8 cellular contexts compared by ENCODE assay signal in the genomic region with DNA sequence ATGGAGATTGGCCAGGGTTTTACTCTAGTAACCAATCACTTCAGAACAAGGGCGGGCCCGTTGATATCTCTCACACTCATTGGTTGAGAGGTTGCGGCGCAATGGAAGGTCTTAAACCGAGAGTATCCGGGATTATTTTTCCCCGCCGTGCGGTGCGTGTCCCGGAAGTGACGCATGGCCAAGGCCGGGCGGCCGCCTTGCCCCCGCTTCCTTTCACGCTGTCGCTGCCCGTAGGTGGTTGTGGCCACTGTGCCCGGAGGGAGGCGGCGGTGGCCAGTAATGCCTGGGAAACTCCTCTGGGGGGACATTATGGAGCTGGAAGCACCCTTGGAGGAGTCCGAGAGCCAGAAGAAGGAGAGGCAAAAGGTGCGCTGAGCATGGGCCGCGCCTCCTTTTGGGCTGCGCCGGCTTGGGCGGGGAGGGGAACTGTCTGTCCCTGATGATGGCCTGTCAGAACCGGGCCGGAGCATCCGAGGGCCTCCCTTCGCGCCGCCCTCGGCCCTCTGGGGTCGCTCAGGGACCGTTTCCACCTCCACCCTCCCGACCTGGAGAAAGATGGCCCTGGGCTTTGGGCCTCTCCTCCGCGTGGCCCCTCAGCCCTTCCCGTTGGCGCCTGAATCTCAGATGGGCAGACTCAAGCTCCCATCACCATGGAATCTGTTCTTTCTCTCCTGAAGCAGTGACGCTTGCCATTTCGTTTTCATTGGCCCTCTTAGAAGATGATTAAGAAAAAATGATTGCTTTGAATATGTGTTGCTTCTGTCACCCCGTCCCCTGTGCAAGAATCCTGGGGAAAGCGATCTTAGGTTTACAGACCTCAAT. TPM values are rescaled to one million over a fixed set of nuclear protein-coding genes. Genes with fewer than 3 reads are reported as not detected.
A peak's percentile ranks its signal among the peaks of the same experiment; 100 is the strongest.
DNase-seq lines count a peak whose midpoint lies in the region; ATAC-seq, FAIRE-seq and TF ChIP-seq lines count a peak whose summit lies in the region.

A gene with protein sequence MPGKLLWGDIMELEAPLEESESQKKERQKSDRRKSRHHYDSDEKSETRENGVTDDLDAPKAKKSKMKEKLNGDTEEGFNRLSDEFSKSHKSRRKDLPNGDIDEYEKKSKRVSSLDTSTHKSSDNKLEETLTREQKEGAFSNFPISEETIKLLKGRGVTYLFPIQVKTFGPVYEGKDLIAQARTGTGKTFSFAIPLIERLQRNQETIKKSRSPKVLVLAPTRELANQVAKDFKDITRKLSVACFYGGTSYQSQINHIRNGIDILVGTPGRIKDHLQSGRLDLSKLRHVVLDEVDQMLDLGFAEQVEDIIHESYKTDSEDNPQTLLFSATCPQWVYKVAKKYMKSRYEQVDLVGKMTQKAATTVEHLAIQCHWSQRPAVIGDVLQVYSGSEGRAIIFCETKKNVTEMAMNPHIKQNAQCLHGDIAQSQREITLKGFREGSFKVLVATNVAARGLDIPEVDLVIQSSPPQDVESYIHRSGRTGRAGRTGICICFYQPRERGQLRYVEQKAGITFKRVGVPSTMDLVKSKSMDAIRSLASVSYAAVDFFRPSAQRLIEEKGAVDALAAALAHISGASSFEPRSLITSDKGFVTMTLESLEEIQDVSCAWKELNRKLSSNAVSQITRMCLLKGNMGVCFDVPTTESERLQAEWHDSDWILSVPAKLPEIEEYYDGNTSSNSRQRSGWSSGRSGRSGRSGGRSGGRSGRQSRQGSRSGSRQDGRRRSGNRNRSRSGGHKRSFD (plus strand): TSS at position 210 of the 822 bp plus-strand sequence. CDS start 70 bp downstream, at position 280.

- H3K9me3 ChIP-seq in AG04450 (ENCODE audit: control insufficient read depth, insufficient read depth, low read length): no peaks in the 10 kb centered on the region; the same call in 1 of the 2 replicates
- no peaks in the 10 kb centered on the region for H3K9me3 ChIP-seq in smooth muscle cell (replicated peaks; ENCODE audit: low read depth)

- H3K79me2 ChIP-seq in smooth muscle cell (ENCODE audit: low read depth): peaks cover 48% of the 10 kb centered on the region

- H3K4me1 ChIP-seq in smooth muscle cell (ENCODE audit: low read depth): peaks cover 15% of the 10 kb centered on the region

- H3K4me3 ChIP-seq in AG04450 (ENCODE audit: low read depth, low read length) (peak within 1 kb of the TSS; percentile 93), WI38 (ENCODE audit: low read depth, low read length) (peak within 1 kb of the TSS; percentile 95), bronchial epithelial cell (ENCODE audit: low read depth, low read length) (peak within 1 kb of the TSS; percentile 77), smooth muscle cell (peak within 1 kb of the TSS; percentile 72)

- H3K4me2 ChIP-seq in smooth muscle cell: peak within 1 kb of the TSS; percentile 90

- CTCF ChIA-PET in AG04450 (lab: Charles Lee): no interaction called here

- H3K9ac ChIP-seq in smooth muscle cell (ENCODE audit: low read depth): peak within 1 kb of the TSS; percentile 98

- H3K36me3 ChIP-seq in bronchial epithelial cell (ENCODE audit: control insufficient read depth, insufficient read depth, low read length): no peaks in the 10 kb centered on the region
- H3K36me3 ChIP-seq in smooth muscle cell (ENCODE audit: low read depth): no peaks in the 10 kb centered on the region

- no peak for FAIRE-seq in bronchial epithelial cell (lab: Jason Lieb, UNC)

- WGBS in smooth muscle cell (ENCODE audit: low lambda C conversion rate): 2% methylated on average over 46 of the region's 47 CpGs

- H4K20me1 ChIP-seq in smooth muscle cell (ENCODE audit: low read depth): peaks cover 8% of the 10 kb centered on the region

- H3K27ac ChIP-seq in AG04450 (ENCODE audit: low read depth, low read length): peak within 1 kb of the TSS; percentile 97
- H3K27ac ChIP-seq in smooth muscle cell (ENCODE audit: low read depth): peak within 1 kb of the TSS; percentile 99

- ATAC-seq in GM18907 (IDR thresholded peaks at IDR 0.05; ENCODE audit: unreplicated experiment) (peak; percentile 98), HG03159 (IDR thresholded peaks at IDR 0.05; ENCODE audit: unreplicated experiment) (peak; percentile 97)

- H3K27me3 ChIP-seq in AG04450 (ENCODE audit: control insufficient read depth, insufficient read depth, low read length) (no peaks in the 10 kb centered on the region), bronchial epithelial cell (ENCODE audit: control insufficient read depth, insufficient read depth, low read length) (no peaks in the 10 kb centered on the region), smooth muscle cell (ENCODE audit: low read depth) (no peaks in the 10 kb centered on the region)

- POLR2A ChIA-PET in AG04450 (lab: Yijun Ruan, JAX): interaction anchor here (0.6 to 1.1 kb wide), 3 partner anchors 91 to 512 kb away, joined by 3 read pairs; no protein-coding TSS in a partner anchor

- peak; percentile 97 for DNase-seq in AG04450 (ENCODE audit: low read depth, low spot score)
- peak; percentile 95 for DNase-seq in NCI-H2227 treated with DMSO at 0.1 percent for 48 hours (lab: John Stamatoyannopoulos, UW)
- DNase-seq in bronchial epithelial cell (ENCODE audit: low read depth): peak; percentile 98
- DNase-seq in iPS-NIHi11 (ENCODE audit: low spot score): peak; percentile 92
- DNase-seq in smooth muscle cell (lab: John Stamatoyannopoulos, UW; ENCODE audit: unreplicated experiment): peak; percentile 92

- peak within 1 kb of the TSS; percentile 83 for H2AFZ ChIP-seq in smooth muscle cell (ENCODE audit: low read depth)

- TF ChIP-seq CTCF in AG04450 (IDR thresholded peaks at IDR 0.05; ENCODE audit: low read depth, low read length) (no peak), WI38 (IDR thresholded peaks at IDR 0.05; ENCODE audit: low read depth, low read length) (no peak), bronchial epithelial cell (IDR thresholded peaks at IDR 0.05; ENCODE audit: insufficient read depth, low read length, severe bottlenecking) (no peak), smooth muscle cell (IDR thresholded peaks at IDR 0.05; ENCODE audit: borderline replicate concordance, insufficient read depth, poor library complexity, severe bottlenecking) (no peak)

- peaks cover 13% of the 10 kb centered on the region for H3F3A ChIP-seq in smooth muscle cell (ENCODE audit: low read depth)

RNA-seq across cellular contexts. Expression of the gene that starts here (rescaled TPM):
- polyA plus RNA-seq in AG04450 (2011; rRNA removed) (40.9 and 60.8 TPM in 2 replicates), smooth muscle cell (35.9 and 38.5 TPM in 2 replicates)
- 23.9 and 38.5 TPM in 2 replicates for polyA minus RNA-seq in AG04450 (2011; rRNA and poly(A)+ RNA removed)
- total RNA-seq in bronchial epithelial cell (47.9 and 73.7 TPM in 2 replicates), smooth muscle cell (42.9 and 70.2 TPM in 2 replicates)

Comparison
In these comparisons a context has a peak if more than half of its experiments do, and no peak if none do; other contexts are left out.
1. Peak in every context shown above with its lines: DNase-seq, ATAC-seq, H3K4me3 ChIP-seq and H3K27ac ChIP-seq.